ENCODE assay signal across 3 cellular contexts in the genomic region with DNA sequence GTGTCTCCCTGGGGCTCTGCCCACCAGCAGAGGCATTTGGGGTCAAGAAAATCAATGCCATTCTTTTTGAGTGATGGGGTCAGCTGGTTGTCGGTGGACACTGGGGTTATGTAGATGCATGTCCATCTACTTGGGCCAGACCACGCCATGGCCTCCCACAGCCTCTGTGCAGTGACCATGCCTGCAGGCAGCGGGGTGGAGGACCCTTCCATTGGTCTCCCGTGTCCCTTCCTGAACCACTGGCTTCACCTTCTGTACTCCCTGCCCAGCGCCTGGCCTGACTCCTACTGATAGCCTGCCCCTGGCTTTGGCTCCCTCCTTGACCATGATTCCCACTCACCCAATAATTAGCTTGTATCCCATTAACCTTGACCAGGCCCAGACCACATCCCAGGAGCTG.
TF ChIP-seq lines count a peak whose summit lies in the region.

No MANE protein-coding gene starts in this region.

TF ChIP-seq in GM23338, 12 proteins besides CTCF, POLR2A, EP300 and RAD21 (continues in another document):
- TF ChIP-seq POLR2AphosphoS5 (IDR thresholded peaks at IDR 0.05; ENCODE audit: low read depth) (no peak), STAT1 (IDR thresholded peaks at IDR 0.05; ENCODE audit: unreplicated experiment) (no peak)
- TF ChIP-seq, protein P1, sequence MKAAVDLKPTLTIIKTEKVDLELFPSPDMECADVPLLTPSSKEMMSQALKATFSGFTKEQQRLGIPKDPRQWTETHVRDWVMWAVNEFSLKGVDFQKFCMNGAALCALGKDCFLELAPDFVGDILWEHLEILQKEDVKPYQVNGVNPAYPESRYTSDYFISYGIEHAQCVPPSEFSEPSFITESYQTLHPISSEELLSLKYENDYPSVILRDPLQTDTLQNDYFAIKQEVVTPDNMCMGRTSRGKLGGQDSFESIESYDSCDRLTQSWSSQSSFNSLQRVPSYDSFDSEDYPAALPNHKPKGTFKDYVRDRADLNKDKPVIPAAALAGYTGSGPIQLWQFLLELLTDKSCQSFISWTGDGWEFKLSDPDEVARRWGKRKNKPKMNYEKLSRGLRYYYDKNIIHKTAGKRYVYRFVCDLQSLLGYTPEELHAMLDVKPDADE (IDR thresholded peaks at IDR 0.05) = no peak

TF ChIP-seq in WTC11, 78 proteins besides CTCF, POLR2A, EP300 and RAD21:
- TF ChIP-seq NR3C1 (CRISPR knock-in tag; conservative IDR thresholded peaks at IDR 0.05; ENCODE audit: low read depth) = no peak
- TF ChIP-seq, protein P2, sequence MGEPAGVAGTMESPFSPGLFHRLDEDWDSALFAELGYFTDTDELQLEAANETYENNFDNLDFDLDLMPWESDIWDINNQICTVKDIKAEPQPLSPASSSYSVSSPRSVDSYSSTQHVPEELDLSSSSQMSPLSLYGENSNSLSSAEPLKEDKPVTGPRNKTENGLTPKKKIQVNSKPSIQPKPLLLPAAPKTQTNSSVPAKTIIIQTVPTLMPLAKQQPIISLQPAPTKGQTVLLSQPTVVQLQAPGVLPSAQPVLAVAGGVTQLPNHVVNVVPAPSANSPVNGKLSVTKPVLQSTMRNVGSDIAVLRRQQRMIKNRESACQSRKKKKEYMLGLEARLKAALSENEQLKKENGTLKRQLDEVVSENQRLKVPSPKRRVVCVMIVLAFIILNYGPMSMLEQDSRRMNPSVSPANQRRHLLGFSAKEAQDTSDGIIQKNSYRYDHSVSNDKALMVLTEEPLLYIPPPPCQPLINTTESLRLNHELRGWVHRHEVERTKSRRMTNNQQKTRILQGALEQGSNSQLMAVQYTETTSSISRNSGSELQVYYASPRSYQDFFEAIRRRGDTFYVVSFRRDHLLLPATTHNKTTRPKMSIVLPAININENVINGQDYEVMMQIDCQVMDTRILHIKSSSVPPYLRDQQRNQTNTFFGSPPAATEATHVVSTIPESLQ (CRISPR knock-in tag; IDR thresholded peaks at IDR 0.05) = no peak

TF ChIP-seq in HepG2, 621 proteins besides CTCF, POLR2A, EP300 and RAD21:
- TF ChIP-seq, protein P3, sequence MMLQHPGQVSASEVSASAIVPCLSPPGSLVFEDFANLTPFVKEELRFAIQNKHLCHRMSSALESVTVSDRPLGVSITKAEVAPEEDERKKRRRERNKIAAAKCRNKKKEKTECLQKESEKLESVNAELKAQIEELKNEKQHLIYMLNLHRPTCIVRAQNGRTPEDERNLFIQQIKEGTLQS (CRISPR knock-in tag; IDR thresholded peaks at IDR 0.05) = no peak
- TF ChIP-seq ZNF382 (CRISPR knock-in tag; IDR thresholded peaks at IDR 0.05; ENCODE audit: borderline replicate concordance) = no peak
- no peak for TF ChIP-seq ZNF616 (CRISPR knock-in tag; IDR thresholded peaks at IDR 0.05; ENCODE audit: low read depth)
